In the genomic region with DNA sequence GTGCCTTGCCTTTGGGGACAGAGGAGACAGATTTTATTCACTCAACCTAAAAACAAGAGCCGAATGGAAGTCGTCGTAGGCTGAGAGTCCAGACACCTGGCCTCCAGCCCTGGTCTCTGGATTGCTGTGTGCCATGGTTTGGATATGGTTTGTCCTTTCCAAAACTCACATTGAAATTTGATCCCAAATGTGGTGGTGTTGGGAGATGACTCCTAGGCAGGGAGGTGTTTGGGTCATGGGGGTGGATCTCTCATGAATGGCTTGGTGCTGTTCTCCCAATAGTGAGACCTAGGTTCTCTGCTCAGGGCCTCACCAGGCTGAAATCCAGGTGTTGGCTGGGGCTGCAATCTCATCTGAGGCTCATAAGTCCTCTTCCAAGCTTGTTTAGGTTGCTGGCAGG, we compare ENCODE assay signal across 26 cellular contexts.
"Had no signal": no experiment of that assay in that cellular context is flagged by ENCODE, and none has a peak within 500 bp of the region (broad histone marks: within the 10 kb centered on the region; RNA-seq: fewer than 3 reads in every experiment).

No MANE protein-coding gene starts in this region.

- H3K27ac ChIP-seq: adrenal gland, body of pancreas, colonic mucosa had no signal

- H3K27ac Mint-ChIP-seq: activated CD4-positive, alpha-beta memory T cell treated with anti-CD3 and anti-CD28 coated beads for 36 hours; activated CD4-positive, alpha-beta T cell treated with anti-CD3 and anti-CD28 coated beads for 36 hours; activated CD4-positive, alpha-beta T cell treated with anti-CD3 and anti-CD28 coated beads, Interleukin-2, amount 10 ng/mL, durations not matched to agents 24 days and 14 days; activated CD8-positive, alpha-beta T cell treated with anti-CD3 and anti-CD28 coated beads, Interleukin-2, amount 10 ng/mL, durations not matched to agents 7 days and 5 days; activated naive CD8-positive, alpha-beta T cell treated with anti-CD3 and anti-CD28 coated beads for 36 hours; activated naive CD8-positive, alpha-beta T cell treated with anti-CD3 and anti-CD28 coated beads, Interleukin-2, amount 50 U/mL, for 24 hours; activated T-helper 17 cell treated with anti-CD3 and anti-CD28 coated beads, Interleukin-2, amount 50 U/mL, for 72 hours had no signal

- H3K4me1 Mint-ChIP-seq: activated T-helper 17 cell treated with anti-CD3 and anti-CD28 coated beads, Interleukin-2, amount 50 U/mL, for 72 hours had no signal

- DNase-seq: activated CD4-positive, alpha-beta memory T cell treated with anti-CD3 and anti-CD28 coated beads for 36 hours; activated CD4-positive, alpha-beta T cell treated with anti-CD3 and anti-CD28 coated beads for 36 hours; activated CD4-positive, alpha-beta T cell treated with anti-CD3 and anti-CD28 coated beads, Interleukin-2, amount 10 ng/mL, durations not matched to agents 24 days and 14 days; activated CD4-positive, CD25-positive, alpha-beta regulatory T cell; activated CD4-positive, CD25-positive, alpha-beta regulatory T cell treated with anti-CD3 and anti-CD28 coated beads, Interleukin-2, amount 50 U/mL, for 72 hours; activated CD8-positive, alpha-beta T cell treated with anti-CD3 and anti-CD28 coated beads, Interleukin-2, amount 10 ng/mL, durations not matched to agents 7 days and 5 days; activated effector memory CD4-positive, alpha-beta T cell treated with Interleukin-2 at 50 U/mL for 16 hours; activated gamma-delta T cell treated with Interleukin-2 at 50 U/mL for 16 hours; activated naive CD4-positive, alpha-beta T cell treated with anti-CD3 and anti-CD28 coated beads, Interleukin-2, amount 50 U/mL, for 16 hours; activated naive CD4-positive, alpha-beta T cell treated with Interleukin-2 at 50 U/mL for 16 hours; activated naive CD8-positive, alpha-beta T cell treated with anti-CD3 and anti-CD28 coated beads for 36 hours; activated naive CD8-positive, alpha-beta T cell treated with anti-CD3 and anti-CD28 coated beads, Interleukin-2, amount 50 U/mL, for 24 hours; activated T-cell treated with anti-CD3 and anti-CD28 coated beads, Interleukin-2, amount 50 U/mL, for 4 hours; amygdala; aorta; body of pancreas; central memory CD4-positive, alpha-beta T cell; cerebellar nuclear complex; colonic mucosa; effector CD8-positive, alpha-beta T cell; foreskin fibroblast; head of caudate nucleus; T-helper 2 cell had no signal

- ATAC-seq: activated CD4-positive, alpha-beta T cell treated with anti-CD3 and anti-CD28 coated beads for 36 hours; activated CD8-positive, alpha-beta T cell treated with anti-CD3 and anti-CD28 coated beads, Interleukin-2, amount 10 ng/mL, durations not matched to agents 7 days and 5 days; activated naive CD8-positive, alpha-beta T cell treated with anti-CD3 and anti-CD28 coated beads, Interleukin-2, amount 50 U/mL, for 24 hours; activated T-cell treated with anti-CD3 and anti-CD28 coated beads, Interleukin-2, amount 50 U/mL, for 4 hours; activated T-helper 17 cell treated with anti-CD3 and anti-CD28 coated beads, Interleukin-2, amount 50 U/mL, for 72 hours; body of pancreas; esophagus mucosa had no signal

- H3K9me3 Mint-ChIP-seq: activated CD4-positive, alpha-beta T cell treated with anti-CD3 and anti-CD28 coated beads, Interleukin-2, amount 10 ng/mL, durations not matched to agents 24 days and 14 days; activated T-cell treated with anti-CD3 and anti-CD28 coated beads, Interleukin-2, amount 50 U/mL, for 4 hours had no signal

- H3K4me3 Mint-ChIP-seq: activated CD4-positive, alpha-beta memory T cell treated with anti-CD3 and anti-CD28 coated beads for 36 hours; activated CD4-positive, alpha-beta T cell treated with anti-CD3 and anti-CD28 coated beads for 36 hours; activated CD4-positive, alpha-beta T cell treated with anti-CD3 and anti-CD28 coated beads, Interleukin-2, amount 10 ng/mL, durations not matched to agents 24 days and 14 days; activated CD8-positive, alpha-beta T cell treated with anti-CD3 and anti-CD28 coated beads, Interleukin-2, amount 10 ng/mL, durations not matched to agents 7 days and 5 days; activated naive CD8-positive, alpha-beta T cell treated with anti-CD3 and anti-CD28 coated beads for 36 hours; activated naive CD8-positive, alpha-beta T cell treated with anti-CD3 and anti-CD28 coated beads, Interleukin-2, amount 50 U/mL, for 24 hours; activated T-cell treated with anti-CD3 and anti-CD28 coated beads, Interleukin-2, amount 50 U/mL, for 4 hours; activated T-helper 17 cell treated with anti-CD3 and anti-CD28 coated beads, Interleukin-2, amount 50 U/mL, for 72 hours had no signal

- H3K36me3 Mint-ChIP-seq: activated naive CD8-positive, alpha-beta T cell treated with anti-CD3 and anti-CD28 coated beads for 36 hours had no signal
